Comparison of ENCODE assay signal across 8 cellular contexts in genomic region chr1:51570063-51570720, GRCh38. TPM values are rescaled to one million over a fixed set of nuclear protein-coding genes. Genes with fewer than 3 reads are reported as not detected.
DNase-seq lines count a peak whose midpoint lies in the region; ATAC-seq and TF ChIP-seq lines count a peak whose summit lies in the region.

No MANE protein-coding gene starts in this region.

- no peak overlapping the region for H3K4me3 ChIP-seq in SJSA1
- no peak overlapping the region for H3K4me3 ChIP-seq in parathyroid adenoma (ENCODE audit: low read depth, low read length)
- H3K4me3 ChIP-seq in GM23338: no peak overlapping the region

- H3K36me3 Mint-ChIP-seq in GM23338 (ENCODE audit: low read depth) (no peaks in the 10 kb centered on the region), chondrocyte (ENCODE audit: low read depth) (no peaks in the 10 kb centered on the region)

- H3K4me2 ChIP-seq in parathyroid adenoma (ENCODE audit: low read length) (no peak overlapping the region), GM23338 (no peak overlapping the region; the same call in 1 of the 2 replicates)

- ATAC-seq in GM18867 (IDR thresholded peaks at IDR 0.05; ENCODE audit: unreplicated experiment) (peak; percentile 32), HG02973 (IDR thresholded peaks at IDR 0.05; ENCODE audit: unreplicated experiment) (peak; percentile 33), GM23338 (no peak)

- H3K9ac ChIP-seq in parathyroid adenoma: no peak overlapping the region

- peak overlapping the region; percentile 52 for H3K27ac ChIP-seq in SJSA1
- H3K27ac ChIP-seq in parathyroid adenoma: no peak overlapping the region
- H3K27ac ChIP-seq in GM23338 (ENCODE audit: low read depth): no peak overlapping the region

- H3K9me2 ChIP-seq in GM23338 (ENCODE audit: insufficient read depth): no peaks in the 10 kb centered on the region

- H3K4me1 ChIP-seq in SJSA1 (replicated peaks) (peaks cover 47% of the 10 kb centered on the region), parathyroid adenoma (no peaks in the 10 kb centered on the region), GM23338 (ENCODE audit: insufficient read depth) (peaks cover 13% of the 10 kb centered on the region)

- H3K36me3 ChIP-seq in SJSA1: no peaks in the 10 kb centered on the region
- no peaks in the 10 kb centered on the region for H3K36me3 ChIP-seq in parathyroid adenoma (ENCODE audit: control insufficient read depth, insufficient read depth, low read length)
- H3K36me3 ChIP-seq in GM23338 (ENCODE audit: insufficient read depth): no peaks in the 10 kb centered on the region

- H3K9me3 ChIP-seq in SJSA1 (replicated peaks): no peaks in the 10 kb centered on the region
- no peaks in the 10 kb centered on the region for H3K9me3 ChIP-seq in parathyroid adenoma (ENCODE audit: control insufficient read depth, low read length)

- no peak overlapping the region for H3K27ac Mint-ChIP-seq in GM23338
- no peak overlapping the region for H3K27ac Mint-ChIP-seq in chondrocyte (ENCODE audit: unreplicated experiment)

- H3K79me2 ChIP-seq in parathyroid adenoma (no peaks in the 10 kb centered on the region), GM23338 (replicated peaks; ENCODE audit: insufficient read depth) (no peaks in the 10 kb centered on the region)

- H3F3A ChIP-seq in GM23338 (replicated peaks; ENCODE audit: low read depth): no peaks in the 10 kb centered on the region

- no peaks in the 10 kb centered on the region for H3K9me3 Mint-ChIP-seq in GM23338
- H3K9me3 Mint-ChIP-seq in chondrocyte (ENCODE audit: low read depth): no peaks in the 10 kb centered on the region

- H4K20me1 ChIP-seq in GM23338 (replicated peaks; ENCODE audit: insufficient read depth): no peaks in the 10 kb centered on the region

- H3K27me3 ChIP-seq in SJSA1 (replicated peaks): no peaks in the 10 kb centered on the region
- no peaks in the 10 kb centered on the region for H3K27me3 ChIP-seq in parathyroid adenoma (ENCODE audit: control insufficient read depth, insufficient read depth, low read length)
- no peaks in the 10 kb centered on the region for H3K27me3 ChIP-seq in GM23338 (ENCODE audit: insufficient read depth)

- H3K4me3 Mint-ChIP-seq in GM23338: no peak overlapping the region
- no peak overlapping the region for H3K4me3 Mint-ChIP-seq in chondrocyte (ENCODE audit: unreplicated experiment)

- TF ChIP-seq CTCF in parathyroid adenoma (IDR thresholded peaks at IDR 0.05) (no peak), GM23338 (conservative IDR thresholded peaks at IDR 0.05; ENCODE audit: low read depth in 2 of 2) (no peak), chondrocyte (IDR thresholded peaks at IDR 0.05) (no peak)

- H3K27me3 Mint-ChIP-seq in GM23338 (ENCODE audit: insufficient read depth, low read depth, poor library complexity) (no peaks in the 10 kb centered on the region), chondrocyte (ENCODE audit: low read depth) (no peaks in the 10 kb centered on the region)

- H3K4me1 Mint-ChIP-seq in GM23338 (peaks cover 14% of the 10 kb centered on the region), chondrocyte (ENCODE audit: low read depth) (peaks cover 44% of the 10 kb centered on the region)

- no peak for DNase-seq in SJSA1 (ENCODE audit: low read depth in 1 of 2, low spot score in 2 of 2)
- DNase-seq in NCI-H82 (lab: John Stamatoyannopoulos, UW): no peak
- no peak for DNase-seq in GM23338 (ENCODE audit: low spot score)
- DNase-seq in DMS 273 treated with DMSO at 0.1 percent for 48 hours (lab: John Stamatoyannopoulos, UW): no peak
- DNase-seq in chondrocyte (ENCODE audit: low spot score): no peak

- peak overlapping the region; percentile 68 for H2AFZ ChIP-seq in parathyroid adenoma
- H2AFZ ChIP-seq in GM23338: no peak overlapping the region; the same call in none of the 2 replicates

TF ChIP-seq in GM23338, 12 proteins besides CTCF, POLR2A, EP300 and RAD21:
- no peak for TF ChIP-seq ZNF114 (CRISPR knock-in tag; IDR thresholded peaks at IDR 0.05)
- TF ChIP-seq REST (IDR thresholded peaks at IDR 0.05; ENCODE audit: unreplicated experiment): no peak
- TF ChIP-seq POLR2AphosphoS5 (IDR thresholded peaks at IDR 0.05; ENCODE audit: low read depth): no peak
- TF ChIP-seq STAT1 (IDR thresholded peaks at IDR 0.05; ENCODE audit: unreplicated experiment): no peak
- no peak for TF ChIP-seq NANOG (IDR thresholded peaks at IDR 0.05; ENCODE audit: borderline replicate concordance)
- no peak for TF ChIP-seq EZH2phosphoT487 (IDR thresholded peaks at IDR 0.05; ENCODE audit: unreplicated experiment)
- no peak for TF ChIP-seq EZH2 (IDR thresholded peaks at IDR 0.05; ENCODE audit: low read depth, unreplicated experiment)
- no peak for TF ChIP-seq JUNB (IDR thresholded peaks at IDR 0.05; ENCODE audit: unreplicated experiment)

RNA-seq across cellular contexts. Expression of gene OSBPL9, which starts 46.7 kb away (rescaled TPM):
- 86.3 and 117 TPM in 2 replicates for total RNA-seq in SJSA1 (2014; rRNA removed; shearing (Covaris generic))
- 74.9 and 82.7 TPM in 2 replicates for total RNA-seq in GM23338 (2014; rRNA removed; shearing (Covaris generic))
- 102 and 103 TPM in 2 replicates for polyA plus RNA-seq in GM23338 (2016; fragmentation: Nextera tagmentation; extraction: Ambion mirVana)
- 178 to 258 TPM (median 186 TPM) in 3 replicates for total RNA-seq in chondrocyte

RNA-seq across cellular contexts. Expression of gene EPS15, which starts 51.1 kb away (rescaled TPM):
- total RNA-seq in SJSA1 (2014; rRNA removed; shearing (Covaris generic)): 30.4 and 31.7 TPM in 2 replicates
- 76.5 and 86.1 TPM in 2 replicates for total RNA-seq in GM23338 (2014; rRNA removed; shearing (Covaris generic))
- 24.9 and 31.0 TPM in 2 replicates for polyA plus RNA-seq in GM23338 (2016; fragmentation: Nextera tagmentation; extraction: Ambion mirVana)
- 81.4 to 93.0 TPM (median 82.3 TPM) in 3 replicates for total RNA-seq in chondrocyte
